Comparison of ENCODE assay signal across 8 cellular contexts in genomic region chr1:26785611-26786436, GRCh38. TPM values are rescaled to one million over a fixed set of nuclear protein-coding genes. Genes with fewer than 3 reads are reported as not detected.
DNase-seq lines count a peak whose midpoint lies in the region; ATAC-seq, FAIRE-seq and TF ChIP-seq lines count a peak whose summit lies in the region.

No MANE protein-coding gene starts in this region.

- DNase-seq in activated T-cell treated with anti-CD3 and anti-CD28 coated beads, Interleukin-2, amount 50 U/mL, for 24 hours = no peak
- no peak for DNase-seq in activated T-cell treated with anti-CD3 and anti-CD28 coated beads, Interleukin-2, amount 50 U/mL, for 1 hour
- DNase-seq in T-helper 17 cell = no peak
- peak; percentile 11 for DNase-seq in fibroblast of mammary gland (ENCODE audit: low read depth)
- peak; percentile 52 for DNase-seq in putamen (ENCODE audit: low spot score)
- no peak for DNase-seq in HPDE6-E6E7 (ENCODE audit: extremely low spot score)
- DNase-seq in stimulated activated CD4-positive, alpha-beta T cell treated with anti-CD3 and anti-CD28 coated beads, Interleukin-2, amount 100 ng/mL, for 48 hours = no peak
- no peak for DNase-seq in urothelium cell line (ENCODE audit: low spot score)

- H3K4me1 Mint-ChIP-seq in activated T-cell treated with anti-CD3 and anti-CD28 coated beads, Interleukin-2, amount 50 U/mL, for 24 hours (ENCODE audit: low read depth) = peaks cover 79% of the 10 kb centered on the region
- H3K4me1 Mint-ChIP-seq in T-helper 17 cell = peaks cover 65% of the 10 kb centered on the region

- FAIRE-seq in urothelium cell line (lab: Jason Lieb, UNC) = no peak

- ATAC-seq in T-helper 17 cell = no peak

- H3K36me3 Mint-ChIP-seq in activated T-cell treated with anti-CD3 and anti-CD28 coated beads, Interleukin-2, amount 50 U/mL, for 24 hours (ENCODE audit: low read depth) = peaks cover 52% of the 10 kb centered on the region
- peaks cover 5% of the 10 kb centered on the region for H3K36me3 Mint-ChIP-seq in T-helper 17 cell (ENCODE audit: low read depth)

- no peak overlapping the region for H3K4me3 ChIP-seq in fibroblast of mammary gland (ENCODE audit: control insufficient read depth, low read depth, low read length)

- no peak for TF ChIP-seq CTCF in fibroblast of mammary gland (conservative IDR thresholded peaks at IDR 0.05; ENCODE audit: control insufficient read depth, insufficient read depth, low read depth, low read length)

- peak overlapping the region; percentile 96 for H3K27ac Mint-ChIP-seq in activated T-cell treated with anti-CD3 and anti-CD28 coated beads, Interleukin-2, amount 50 U/mL, for 24 hours
- H3K27ac Mint-ChIP-seq in T-helper 17 cell = peak overlapping the region; percentile 100

- peak overlapping the region; percentile 82 for H3K4me3 Mint-ChIP-seq in activated T-cell treated with anti-CD3 and anti-CD28 coated beads, Interleukin-2, amount 50 U/mL, for 24 hours
- H3K4me3 Mint-ChIP-seq in T-helper 17 cell = peak overlapping the region; percentile 99

- no peaks in the 10 kb centered on the region for H3K9me3 ChIP-seq in T-helper 17 cell (ENCODE audit: control insufficient read depth, low read length, poor library complexity, severe bottlenecking)

- H3K27me3 Mint-ChIP-seq in activated T-cell treated with anti-CD3 and anti-CD28 coated beads, Interleukin-2, amount 50 U/mL, for 24 hours = no peaks in the 10 kb centered on the region
- H3K27me3 Mint-ChIP-seq in T-helper 17 cell = no peaks in the 10 kb centered on the region

- no peaks in the 10 kb centered on the region for H3K9me3 Mint-ChIP-seq in activated T-cell treated with anti-CD3 and anti-CD28 coated beads, Interleukin-2, amount 50 U/mL, for 24 hours

RNA-seq across cellular contexts. Expression of gene PIGV, which starts 1.9 kb away (rescaled TPM):
- 10 to 100 TPM; 12.0 to 14.3 TPM for total RNA-seq in T-helper 17 cell

RNA-seq across cellular contexts. Expression of gene ZDHHC18, which starts 40.7 kb away (rescaled TPM):
- total RNA-seq in T-helper 17 cell = 10 to 100 TPM; 70.2 to 71.2 TPM

Comparison
In these comparisons a context has a peak if more than half of its experiments do, and no peak if none do; other contexts are left out.
1. DNase-seq: peak in fibroblast of mammary gland (single experiment) and putamen (single experiment); none in activated T-cell treated with anti-CD3 and anti-CD28 coated beads, Interleukin-2, amount 50 U/mL, for 24 hours (single experiment), activated T-cell treated with anti-CD3 and anti-CD28 coated beads, Interleukin-2, amount 50 U/mL, for 1 hour (single experiment), T-helper 17 cell (0 of 3), HPDE6-E6E7 (single experiment), stimulated activated CD4-positive, alpha-beta T cell treated with anti-CD3 and anti-CD28 coated beads, Interleukin-2, amount 100 ng/mL, for 48 hours (0 of 2) and urothelium cell line (single experiment).